1 cellular context compared by ENCODE assay signal in the genomic region with DNA sequence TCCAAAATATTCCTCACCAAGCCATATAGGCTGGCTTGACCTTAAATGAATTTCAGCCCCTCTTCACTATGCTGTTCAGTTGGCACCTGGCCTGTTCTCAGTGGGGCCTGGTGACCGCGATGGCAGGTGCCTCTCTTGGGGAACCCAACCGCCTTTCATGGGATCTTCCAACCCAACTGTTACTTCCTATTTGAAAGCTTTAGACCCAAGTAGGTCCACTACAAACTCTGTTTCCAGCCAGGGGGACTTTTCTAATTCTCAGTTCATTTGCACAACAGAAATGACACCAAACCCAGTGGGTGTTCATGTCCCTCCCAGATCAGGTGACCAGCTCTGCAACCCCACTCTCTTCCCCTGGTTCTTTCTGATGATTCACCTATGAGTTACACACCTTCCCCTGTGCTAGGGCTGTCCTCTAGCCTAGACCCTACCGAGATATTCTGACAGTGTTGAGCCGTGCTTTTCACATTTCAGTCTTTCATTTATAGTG.
TF ChIP-seq lines count a peak whose summit lies in the region.

No MANE protein-coding gene starts in this region.

TF ChIP-seq in H1, 55 proteins besides CTCF, POLR2A, EP300 and RAD21:
- TF ChIP-seq, protein P1, sequence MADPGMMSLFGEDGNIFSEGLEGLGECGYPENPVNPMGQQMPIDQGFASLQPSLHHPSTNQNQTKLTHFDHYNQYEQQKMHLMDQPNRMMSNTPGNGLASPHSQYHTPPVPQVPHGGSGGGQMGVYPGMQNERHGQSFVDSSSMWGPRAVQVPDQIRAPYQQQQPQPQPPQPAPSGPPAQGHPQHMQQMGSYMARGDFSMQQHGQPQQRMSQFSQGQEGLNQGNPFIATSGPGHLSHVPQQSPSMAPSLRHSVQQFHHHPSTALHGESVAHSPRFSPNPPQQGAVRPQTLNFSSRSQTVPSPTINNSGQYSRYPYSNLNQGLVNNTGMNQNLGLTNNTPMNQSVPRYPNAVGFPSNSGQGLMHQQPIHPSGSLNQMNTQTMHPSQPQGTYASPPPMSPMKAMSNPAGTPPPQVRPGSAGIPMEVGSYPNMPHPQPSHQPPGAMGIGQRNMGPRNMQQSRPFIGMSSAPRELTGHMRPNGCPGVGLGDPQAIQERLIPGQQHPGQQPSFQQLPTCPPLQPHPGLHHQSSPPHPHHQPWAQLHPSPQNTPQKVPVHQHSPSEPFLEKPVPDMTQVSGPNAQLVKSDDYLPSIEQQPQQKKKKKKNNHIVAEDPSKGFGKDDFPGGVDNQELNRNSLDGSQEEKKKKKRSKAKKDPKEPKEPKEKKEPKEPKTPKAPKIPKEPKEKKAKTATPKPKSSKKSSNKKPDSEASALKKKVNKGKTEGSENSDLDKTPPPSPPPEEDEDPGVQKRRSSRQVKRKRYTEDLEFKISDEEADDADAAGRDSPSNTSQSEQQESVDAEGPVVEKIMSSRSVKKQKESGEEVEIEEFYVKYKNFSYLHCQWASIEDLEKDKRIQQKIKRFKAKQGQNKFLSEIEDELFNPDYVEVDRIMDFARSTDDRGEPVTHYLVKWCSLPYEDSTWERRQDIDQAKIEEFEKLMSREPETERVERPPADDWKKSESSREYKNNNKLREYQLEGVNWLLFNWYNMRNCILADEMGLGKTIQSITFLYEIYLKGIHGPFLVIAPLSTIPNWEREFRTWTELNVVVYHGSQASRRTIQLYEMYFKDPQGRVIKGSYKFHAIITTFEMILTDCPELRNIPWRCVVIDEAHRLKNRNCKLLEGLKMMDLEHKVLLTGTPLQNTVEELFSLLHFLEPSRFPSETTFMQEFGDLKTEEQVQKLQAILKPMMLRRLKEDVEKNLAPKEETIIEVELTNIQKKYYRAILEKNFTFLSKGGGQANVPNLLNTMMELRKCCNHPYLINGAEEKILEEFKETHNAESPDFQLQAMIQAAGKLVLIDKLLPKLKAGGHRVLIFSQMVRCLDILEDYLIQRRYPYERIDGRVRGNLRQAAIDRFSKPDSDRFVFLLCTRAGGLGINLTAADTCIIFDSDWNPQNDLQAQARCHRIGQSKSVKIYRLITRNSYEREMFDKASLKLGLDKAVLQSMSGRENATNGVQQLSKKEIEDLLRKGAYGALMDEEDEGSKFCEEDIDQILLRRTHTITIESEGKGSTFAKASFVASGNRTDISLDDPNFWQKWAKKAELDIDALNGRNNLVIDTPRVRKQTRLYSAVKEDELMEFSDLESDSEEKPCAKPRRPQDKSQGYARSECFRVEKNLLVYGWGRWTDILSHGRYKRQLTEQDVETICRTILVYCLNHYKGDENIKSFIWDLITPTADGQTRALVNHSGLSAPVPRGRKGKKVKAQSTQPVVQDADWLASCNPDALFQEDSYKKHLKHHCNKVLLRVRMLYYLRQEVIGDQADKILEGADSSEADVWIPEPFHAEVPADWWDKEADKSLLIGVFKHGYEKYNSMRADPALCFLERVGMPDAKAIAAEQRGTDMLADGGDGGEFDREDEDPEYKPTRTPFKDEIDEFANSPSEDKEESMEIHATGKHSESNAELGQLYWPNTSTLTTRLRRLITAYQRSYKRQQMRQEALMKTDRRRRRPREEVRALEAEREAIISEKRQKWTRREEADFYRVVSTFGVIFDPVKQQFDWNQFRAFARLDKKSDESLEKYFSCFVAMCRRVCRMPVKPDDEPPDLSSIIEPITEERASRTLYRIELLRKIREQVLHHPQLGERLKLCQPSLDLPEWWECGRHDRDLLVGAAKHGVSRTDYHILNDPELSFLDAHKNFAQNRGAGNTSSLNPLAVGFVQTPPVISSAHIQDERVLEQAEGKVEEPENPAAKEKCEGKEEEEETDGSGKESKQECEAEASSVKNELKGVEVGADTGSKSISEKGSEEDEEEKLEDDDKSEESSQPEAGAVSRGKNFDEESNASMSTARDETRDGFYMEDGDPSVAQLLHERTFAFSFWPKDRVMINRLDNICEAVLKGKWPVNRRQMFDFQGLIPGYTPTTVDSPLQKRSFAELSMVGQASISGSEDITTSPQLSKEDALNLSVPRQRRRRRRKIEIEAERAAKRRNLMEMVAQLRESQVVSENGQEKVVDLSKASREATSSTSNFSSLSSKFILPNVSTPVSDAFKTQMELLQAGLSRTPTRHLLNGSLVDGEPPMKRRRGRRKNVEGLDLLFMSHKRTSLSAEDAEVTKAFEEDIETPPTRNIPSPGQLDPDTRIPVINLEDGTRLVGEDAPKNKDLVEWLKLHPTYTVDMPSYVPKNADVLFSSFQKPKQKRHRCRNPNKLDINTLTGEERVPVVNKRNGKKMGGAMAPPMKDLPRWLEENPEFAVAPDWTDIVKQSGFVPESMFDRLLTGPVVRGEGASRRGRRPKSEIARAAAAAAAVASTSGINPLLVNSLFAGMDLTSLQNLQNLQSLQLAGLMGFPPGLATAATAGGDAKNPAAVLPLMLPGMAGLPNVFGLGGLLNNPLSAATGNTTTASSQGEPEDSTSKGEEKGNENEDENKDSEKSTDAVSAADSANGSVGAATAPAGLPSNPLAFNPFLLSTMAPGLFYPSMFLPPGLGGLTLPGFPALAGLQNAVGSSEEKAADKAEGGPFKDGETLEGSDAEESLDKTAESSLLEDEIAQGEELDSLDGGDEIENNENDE (IDR thresholded peaks at IDR 0.05; ENCODE audit: insufficient replicate concordance, low read length) = no peak
- TF ChIP-seq BACH1 (IDR thresholded peaks at IDR 0.05; ENCODE audit: low read length) (no peak), CREB1 (IDR thresholded peaks at IDR 0.05) (no peak), FOSL1 (IDR thresholded peaks at IDR 0.05; ENCODE audit: insufficient read depth, low read depth, low read length) (no peak), CHD2 (IDR thresholded peaks at IDR 0.05; ENCODE audit: low read length) (no peak)
